In genomic region chr1:220733090-220733569, GRCh38 we compare ENCODE assay signal across 8 cellular contexts. TPM values are rescaled to one million over a fixed set of nuclear protein-coding genes. Genes with fewer than 3 reads are reported as not detected.
DNase-seq lines count a peak whose midpoint lies in the region; ATAC-seq and TF ChIP-seq lines count a peak whose summit lies in the region.

No MANE protein-coding gene starts in this region.

- WGBS in heart left ventricle, 4 donors = 2 to 4% (median 3%) methylated on average over 15 of the region's 15 CpGs
- 4% methylated on average over 15 of the region's 15 CpGs for WGBS in prostate gland

- TF ChIP-seq POLR2A in heart left ventricle (IDR thresholded peaks at IDR 0.05) = no peak
- TF ChIP-seq POLR2A in prostate gland (IDR thresholded peaks at IDR 0.05) = no peak
- TF ChIP-seq POLR2A in uterus (IDR thresholded peaks at IDR 0.05) = no peak

- TF ChIP-seq CTCF in HFF-Myc (IDR thresholded peaks at IDR 0.05; ENCODE audit: low read depth, low read length, missing control alignments) (peak; percentile 89), heart left ventricle (IDR thresholded peaks at IDR 0.05) (peak; percentile 68 to 95 (median 88)), prostate gland (IDR thresholded peaks at IDR 0.05) (peak; percentile 80 to 98 (median 90)), uterus (IDR thresholded peaks at IDR 0.05) (peak; percentile 56 to 77 (median 66))

- H3K27ac Mint-ChIP-seq in activated naive CD8-positive, alpha-beta T cell = no peak overlapping the region

- H3K4me3 Mint-ChIP-seq in activated naive CD8-positive, alpha-beta T cell = peak overlapping the region; percentile 14

- H3K27ac ChIP-seq in heart left ventricle = peak overlapping the region; percentile 54 to 89 (median 79)
- peak overlapping the region; percentile 73 to 80 for H3K27ac ChIP-seq in prostate gland
- peak overlapping the region; percentile 48 to 67 for H3K27ac ChIP-seq in uterus

- H3K36me3 ChIP-seq in heart left ventricle = no peaks in the 10 kb centered on the region
- H3K36me3 ChIP-seq in prostate gland = no peaks in the 10 kb centered on the region
- no peaks in the 10 kb centered on the region for H3K36me3 ChIP-seq in uterus

- H3K4me3 ChIP-seq in HFF-Myc (replicated peaks; ENCODE audit: low read depth, low read length) (no peak overlapping the region), heart left ventricle (peak overlapping the region in 10 of 12 donors; percentile 10 to 50 (median 38)), prostate gland (no peak overlapping the region), uterus (no peak overlapping the region)

- H3K27me3 ChIP-seq in heart left ventricle (no peaks in the 10 kb centered on the region), prostate gland (replicated peaks; ENCODE audit: insufficient read depth) (no peaks in the 10 kb centered on the region), uterus (no peaks in the 10 kb centered on the region)

- no peaks in the 10 kb centered on the region for H3K27me3 Mint-ChIP-seq in activated naive CD8-positive, alpha-beta T cell

- H3K36me3 Mint-ChIP-seq in activated naive CD8-positive, alpha-beta T cell = no peaks in the 10 kb centered on the region

- intact Hi-C loops in heart left ventricle (cut with DNase I) = loop anchor here (1.0 to 10.0 kb wide), 8 partner anchors 41 to 516 kb away; partner anchors contain the start of gene C1orf115 (in 10 of the 10)
- intact Hi-C loops in prostate gland (cut with DNase I) = loop anchor here (5.0 kb wide), 1 partner anchor 41 kb away; the partner anchor contains the start of gene C1orf115
- intact Hi-C loops in uterus (cut with DNase I; ENCODE audit: low total_unique reads) = no loop called here

- peak; percentile 92 to 96 (median 96) for ATAC-seq in heart left ventricle

- peaks cover 7% of the 10 kb centered on the region for H3K4me1 Mint-ChIP-seq in activated naive CD8-positive, alpha-beta T cell (ENCODE audit: low read depth)

- H3K9me3 Mint-ChIP-seq in activated naive CD8-positive, alpha-beta T cell (ENCODE audit: low read depth) = no peaks in the 10 kb centered on the region

- peak; percentile 70 for DNase-seq in GM04504 (ENCODE audit: low read depth)
- peak; percentile 75 for DNase-seq in HFF-Myc (ENCODE audit: extremely low read depth, low read depth)
- DNase-seq in MV-4-11 (lab: John Stamatoyannopoulos, UW) = peak; percentile 88
- DNase-seq in SKM-1 treated with dmso at 0.1 percent for 144 hours (lab: John Stamatoyannopoulos, UW; ENCODE audit: unreplicated experiment) = peak; percentile 90
- DNase-seq in heart left ventricle = peak; percentile 73 to 86 (median 82)
- DNase-seq in prostate gland (ENCODE audit: low spot score) = peak; percentile 60
- DNase-seq in uterus = peak; percentile 60 to 63

- H3K4me1 ChIP-seq in heart left ventricle (peaks cover 0 to 21% (median 5%) of the 10 kb centered on the region in 12 donors), prostate gland (replicated peaks) (no peaks in the 10 kb centered on the region), uterus (no peaks in the 10 kb centered on the region)

- H3K9me3 ChIP-seq in heart left ventricle (no peaks in the 10 kb centered on the region), prostate gland (no peaks in the 10 kb centered on the region), uterus (no peaks in the 10 kb centered on the region)

RNA-seq across cellular contexts. Expression of gene MTARC2, which starts 15.0 kb away (rescaled TPM):
- total RNA-seq in heart left ventricle (10 to 100 TPM; 16.5 to 29.1 (median 24.2) TPM), prostate gland (10 to 100 TPM; 22.2 to 44.4 TPM), uterus (10 to 100 TPM in 1 of 4 donors, 1 to 10 TPM in 3; 1.5 to 24.6 (median 6.8) TPM)
- 10 to 100 TPM; 10.4 to 17.3 TPM for polyA plus RNA-seq in heart left ventricle

RNA-seq across cellular contexts. Expression of gene C1orf115, which starts 43.0 kb away (rescaled TPM):
- total RNA-seq in heart left ventricle (10 to 100 TPM in 8 of 9 donors, 1 to 10 TPM in 1; 8.5 to 39.0 (median 15.4) TPM), prostate gland (10 to 100 TPM; 26.9 to 79.4 TPM), uterus (10 to 100 TPM in 3 of 4 donors, 1 to 10 TPM in 1; 7.1 to 28.0 (median 12.9) TPM)
- polyA plus RNA-seq in heart left ventricle = 10 to 100 TPM; 17.5 TPM

RNA-seq across cellular contexts. Expression of gene MTARC1, which starts 53.6 kb away (rescaled TPM):
- total RNA-seq in heart left ventricle = 10 to 100 TPM in 4 of 9 donors, 1 to 10 TPM in 5; 2.3 to 22.8 (median 6.4) TPM
- 10 to 100 TPM in 1 of 2 donors, 1 to 10 TPM in 1; 3.7 to 11.2 TPM for polyA plus RNA-seq in heart left ventricle
- 10 to 100 TPM in 1 of 2 donors, 1 to 10 TPM in 1; 5.7 to 29.7 TPM for total RNA-seq in prostate gland
- total RNA-seq in uterus = 1 to 10 TPM in 3 of 4 donors, under 1 TPM in 1; 0.29 to 6.8 (median 5.1) TPM

Comparison
In these comparisons a context has a peak if more than half of its experiments do, and no peak if none do; other contexts are left out.
1. H3K4me3 ChIP-seq: peak in heart left ventricle (10 of 12); none in HFF-Myc (single experiment), prostate gland (0 of 2) and uterus (0 of 2).
2. Peak in every context shown above with its lines, with median percentiles within 50 percentile points of each other: DNase-seq, CTCF ChIP-seq and H3K27ac ChIP-seq.